Comparison of ENCODE assay signal across 1 cellular context in genomic region chr11:61581931-61582330, GRCh38.
TF ChIP-seq lines count a peak whose summit lies in the region.

No MANE protein-coding gene starts in this region.

TF ChIP-seq in neural cell, 6 proteins besides CTCF, POLR2A, EP300 and RAD21 (continued from another document):
- TF ChIP-seq, protein P1, sequence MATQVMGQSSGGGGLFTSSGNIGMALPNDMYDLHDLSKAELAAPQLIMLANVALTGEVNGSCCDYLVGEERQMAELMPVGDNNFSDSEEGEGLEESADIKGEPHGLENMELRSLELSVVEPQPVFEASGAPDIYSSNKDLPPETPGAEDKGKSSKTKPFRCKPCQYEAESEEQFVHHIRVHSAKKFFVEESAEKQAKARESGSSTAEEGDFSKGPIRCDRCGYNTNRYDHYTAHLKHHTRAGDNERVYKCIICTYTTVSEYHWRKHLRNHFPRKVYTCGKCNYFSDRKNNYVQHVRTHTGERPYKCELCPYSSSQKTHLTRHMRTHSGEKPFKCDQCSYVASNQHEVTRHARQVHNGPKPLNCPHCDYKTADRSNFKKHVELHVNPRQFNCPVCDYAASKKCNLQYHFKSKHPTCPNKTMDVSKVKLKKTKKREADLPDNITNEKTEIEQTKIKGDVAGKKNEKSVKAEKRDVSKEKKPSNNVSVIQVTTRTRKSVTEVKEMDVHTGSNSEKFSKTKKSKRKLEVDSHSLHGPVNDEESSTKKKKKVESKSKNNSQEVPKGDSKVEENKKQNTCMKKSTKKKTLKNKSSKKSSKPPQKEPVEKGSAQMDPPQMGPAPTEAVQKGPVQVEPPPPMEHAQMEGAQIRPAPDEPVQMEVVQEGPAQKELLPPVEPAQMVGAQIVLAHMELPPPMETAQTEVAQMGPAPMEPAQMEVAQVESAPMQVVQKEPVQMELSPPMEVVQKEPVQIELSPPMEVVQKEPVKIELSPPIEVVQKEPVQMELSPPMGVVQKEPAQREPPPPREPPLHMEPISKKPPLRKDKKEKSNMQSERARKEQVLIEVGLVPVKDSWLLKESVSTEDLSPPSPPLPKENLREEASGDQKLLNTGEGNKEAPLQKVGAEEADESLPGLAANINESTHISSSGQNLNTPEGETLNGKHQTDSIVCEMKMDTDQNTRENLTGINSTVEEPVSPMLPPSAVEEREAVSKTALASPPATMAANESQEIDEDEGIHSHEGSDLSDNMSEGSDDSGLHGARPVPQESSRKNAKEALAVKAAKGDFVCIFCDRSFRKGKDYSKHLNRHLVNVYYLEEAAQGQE (IDR thresholded peaks at IDR 0.05; ENCODE audit: borderline replicate concordance): no peak
- TF ChIP-seq POLR2AphosphoS5 (IDR thresholded peaks at IDR 0.05): no peak
- no peak for TF ChIP-seq MXI1 (conservative IDR thresholded peaks at IDR 0.05; ENCODE audit: poor library complexity, severe bottlenecking)
TF ChIP-seq in neural cell: peak in this region for 0.
